Comparison of ENCODE assay signal across 28 cellular contexts in genomic region chr1:110425196-110425595, GRCh38. TPM values are rescaled to one million over a fixed set of nuclear protein-coding genes. Genes with fewer than 3 reads are reported as not detected.
DNase-seq lines count a peak whose midpoint lies in the region; ATAC-seq and TF ChIP-seq lines count a peak whose summit lies in the region.
"Had no signal": no experiment of that assay in that cellular context is flagged by ENCODE, and none has a peak within 500 bp of the region (broad histone marks: within the 10 kb centered on the region; RNA-seq: fewer than 3 reads in every experiment).

No MANE protein-coding gene starts in this region.

- no peak overlapping the region for H3K4me3 ChIP-seq in subcutaneous abdominal adipose tissue (ENCODE audit: low read depth in 1 of 5, low read length in 5 of 5)
- H3K4me3 ChIP-seq: coronary artery, prostate gland had no signal

- peaks cover 2% of the 10 kb centered on the region for H3K36me3 Mint-ChIP-seq in mesothelial cell of epicardium
- no peaks in the 10 kb centered on the region for H3K36me3 Mint-ChIP-seq in osteocyte (ENCODE audit: unreplicated experiment)
- H3K36me3 Mint-ChIP-seq in activated T-cell treated with anti-CD3 and anti-CD28 coated beads, Interleukin-2, amount 50 U/mL, for 4 hours (ENCODE audit: insufficient read depth): no peaks in the 10 kb centered on the region
- H3K36me3 Mint-ChIP-seq: activated naive CD4-positive, alpha-beta T cell treated with anti-CD3 and anti-CD28 coated beads, Interleukin-2, amount 10 ng/mL, durations not matched to agents 7 days and 5 days; CD4-positive, CD25-positive, alpha-beta regulatory T cell had no signal

- H3K4me1 Mint-ChIP-seq in mesothelial cell of epicardium (peaks cover 7% of the 10 kb centered on the region), osteocyte (ENCODE audit: unreplicated experiment) (peaks cover 2% of the 10 kb centered on the region)
- no peaks in the 10 kb centered on the region for H3K4me1 Mint-ChIP-seq in activated T-cell treated with anti-CD3 and anti-CD28 coated beads, Interleukin-2, amount 50 U/mL, for 4 hours (ENCODE audit: low read depth)
- H3K4me1 Mint-ChIP-seq: activated CD4-positive, alpha-beta T cell treated with anti-CD3 and anti-CD28 coated beads for 36 hours; CD4-positive, CD25-positive, alpha-beta regulatory T cell; stimulated activated naive B cell treated with anti-CD40 and anti-IgM and Interleukin-4, amounts not matched to agents 10 μg/mL and 1 μg/mL and 100 μg/mL, for 72 hours had no signal

- peaks cover 2% of the 10 kb centered on the region for H3K27me3 Mint-ChIP-seq in mesothelial cell of epicardium (ENCODE audit: low read depth)
- peaks cover 51% of the 10 kb centered on the region for H3K27me3 Mint-ChIP-seq in osteocyte (ENCODE audit: unreplicated experiment)
- H3K27me3 Mint-ChIP-seq in activated T-cell treated with anti-CD3 and anti-CD28 coated beads, Interleukin-2, amount 50 U/mL, for 4 hours (ENCODE audit: low read depth): peaks cover 3% of the 10 kb centered on the region

- no peaks in the 10 kb centered on the region for H3K9me3 ChIP-seq in subcutaneous abdominal adipose tissue (ENCODE audit: control insufficient read depth in 5 of 5, low read length in 5 of 5)
- H3K9me3 ChIP-seq: prostate gland had no signal

- TF ChIP-seq CTCF in mesothelial cell of epicardium (IDR thresholded peaks at IDR 0.05; ENCODE audit: unreplicated experiment): no peak
- no peak for TF ChIP-seq CTCF in osteocyte (IDR thresholded peaks at IDR 0.05)

- DNase-seq in NCI-H2227 (lab: John Stamatoyannopoulos, UW; ENCODE audit: unreplicated experiment): peak; percentile 22
- DNase-seq in NCI-H2227 treated with DMSO at 0.1 percent for 48 hours (lab: John Stamatoyannopoulos, UW): no peak
- no peak for DNase-seq in caudate nucleus (lab: John Stamatoyannopoulos, UW)
- DNase-seq in mesothelial cell of epicardium (ENCODE audit: low spot score in 2 of 2, unreplicated experiment in 2 of 2): no peak
- no peak for DNase-seq in stimulated activated CD4-positive, alpha-beta T cell treated with anti-CD3 and anti-CD28 coated beads, Interleukin-1b, Interleukin-23, amount 100 ng/mL, for 48 hours
- no peak for DNase-seq in osteocyte (ENCODE audit: extremely low spot score, unreplicated experiment)
- no peak for DNase-seq in activated T-cell treated with anti-CD3 and anti-CD28 coated beads, Interleukin-2, amount 50 U/mL, for 4 hours
- DNase-seq: activated CD4-positive, alpha-beta T cell treated with anti-CD3 and anti-CD28 coated beads for 36 hours; activated CD8-positive, alpha-beta T cell treated with anti-CD3 and anti-CD28 coated beads, Interleukin-2, amount 10 ng/mL, durations not matched to agents 7 days and 5 days; activated naive CD4-positive, alpha-beta T cell treated with anti-CD3 and anti-CD28 coated beads, Interleukin-2, amount 10 ng/mL, durations not matched to agents 7 days and 5 days; CD4-positive, CD25-positive, alpha-beta regulatory T cell; effector memory CD4-positive, alpha-beta T cell; Kasumi-1; mesendoderm; MV-4-11; NCI-H146; NK-92 treated with Interleukin-12 subunit alpha and Interleukin-12 subunit beta, amount 100 ng/mL, for 24 hours; stimulated activated naive B cell treated with anti-CD40 and anti-IgM and Interleukin-4, amounts not matched to agents 10 μg/mL and 1 μg/mL and 100 μg/mL, for 72 hours had no signal

- peak overlapping the region; percentile 64 for H3K27ac Mint-ChIP-seq in mesothelial cell of epicardium
- H3K27ac Mint-ChIP-seq in osteocyte (ENCODE audit: unreplicated experiment): no peak overlapping the region
- H3K27ac Mint-ChIP-seq: activated CD4-positive, alpha-beta T cell treated with anti-CD3 and anti-CD28 coated beads for 36 hours; activated CD8-positive, alpha-beta T cell treated with anti-CD3 and anti-CD28 coated beads, Interleukin-2, amount 10 ng/mL, durations not matched to agents 7 days and 5 days; activated naive CD4-positive, alpha-beta T cell treated with anti-CD3 and anti-CD28 coated beads, Interleukin-2, amount 10 ng/mL, durations not matched to agents 7 days and 5 days; activated T-helper 17 cell treated with anti-CD3 and anti-CD28 coated beads, Interleukin-2, amount 50 U/mL, for 72 hours; stimulated activated naive B cell treated with anti-CD40 and anti-IgM and Interleukin-4, amounts not matched to agents 10 μg/mL and 1 μg/mL and 100 μg/mL, for 72 hours had no signal

- no peak overlapping the region for H3K9ac ChIP-seq in subcutaneous abdominal adipose tissue (ENCODE audit: low read length in 5 of 5)

- H3K36me3 ChIP-seq in subcutaneous abdominal adipose tissue (ENCODE audit: control insufficient read depth in 5 of 5, insufficient read depth in 5 of 5, low read length in 5 of 5): no peaks in the 10 kb centered on the region
- H3K36me3 ChIP-seq: prostate gland had no signal

- H3K4me1 ChIP-seq in subcutaneous abdominal adipose tissue (ENCODE audit: control insufficient read depth in 5 of 5, insufficient read depth in 5 of 5, low read length in 5 of 5): peaks cover 0 to 46% (median 33%) of the 10 kb centered on the region in 5 donors
- H3K4me1 ChIP-seq: prostate gland had no signal

- peak overlapping the region; percentile 14 for H3K27ac ChIP-seq in caudate nucleus (ENCODE audit: low read depth, low read length)
- peak overlapping the region; percentile 69 for H3K27ac ChIP-seq in subcutaneous abdominal adipose tissue (ENCODE audit: low read depth, low read length)
- H3K27ac ChIP-seq: epithelial cell of prostate had no signal

- H3K4me3 Mint-ChIP-seq in mesothelial cell of epicardium (no peak overlapping the region), osteocyte (ENCODE audit: unreplicated experiment) (no peak overlapping the region)
- no peak overlapping the region for H3K4me3 Mint-ChIP-seq in activated T-cell treated with anti-CD3 and anti-CD28 coated beads, Interleukin-2, amount 50 U/mL, for 4 hours
- H3K4me3 Mint-ChIP-seq: activated CD4-positive, alpha-beta T cell treated with anti-CD3 and anti-CD28 coated beads for 36 hours; activated CD8-positive, alpha-beta T cell treated with anti-CD3 and anti-CD28 coated beads, Interleukin-2, amount 10 ng/mL, durations not matched to agents 7 days and 5 days; activated naive CD4-positive, alpha-beta T cell treated with anti-CD3 and anti-CD28 coated beads, Interleukin-2, amount 10 ng/mL, durations not matched to agents 7 days and 5 days; activated T-helper 17 cell treated with anti-CD3 and anti-CD28 coated beads, Interleukin-2, amount 50 U/mL, for 72 hours; CD4-positive, CD25-positive, alpha-beta regulatory T cell; stimulated activated naive B cell treated with anti-CD40 and anti-IgM and Interleukin-4, amounts not matched to agents 10 μg/mL and 1 μg/mL and 100 μg/mL, for 72 hours had no signal

- no peak for ATAC-seq in activated T-cell treated with anti-CD3 and anti-CD28 coated beads, Interleukin-2, amount 50 U/mL, for 4 hours
- ATAC-seq: activated CD4-positive, alpha-beta T cell treated with anti-CD3 and anti-CD28 coated beads for 36 hours; activated CD8-positive, alpha-beta T cell treated with anti-CD3 and anti-CD28 coated beads, Interleukin-2, amount 10 ng/mL, durations not matched to agents 7 days and 5 days; activated T-helper 17 cell treated with anti-CD3 and anti-CD28 coated beads, Interleukin-2, amount 50 U/mL, for 72 hours; HCT116; left lobe of liver; stimulated activated naive B cell treated with anti-CD40 and anti-IgM and Interleukin-4, amounts not matched to agents 10 μg/mL and 1 μg/mL and 100 μg/mL, for 72 hours had no signal

- H3K9me3 Mint-ChIP-seq in mesothelial cell of epicardium: peaks cover 12% of the 10 kb centered on the region
- no peaks in the 10 kb centered on the region for H3K9me3 Mint-ChIP-seq in osteocyte (ENCODE audit: unreplicated experiment)
- H3K9me3 Mint-ChIP-seq in activated T-cell treated with anti-CD3 and anti-CD28 coated beads, Interleukin-2, amount 50 U/mL, for 4 hours: no peaks in the 10 kb centered on the region
- H3K9me3 Mint-ChIP-seq: activated naive CD4-positive, alpha-beta T cell treated with anti-CD3 and anti-CD28 coated beads, Interleukin-2, amount 10 ng/mL, durations not matched to agents 7 days and 5 days; activated T-helper 17 cell treated with anti-CD3 and anti-CD28 coated beads, Interleukin-2, amount 50 U/mL, for 72 hours had no signal

- no peaks in the 10 kb centered on the region for H3K27me3 ChIP-seq in subcutaneous abdominal adipose tissue (ENCODE audit: control insufficient read depth in 5 of 5, insufficient read depth in 4 of 5, low read length in 5 of 5)

RNA-seq across cellular contexts. Expression of gene LAMTOR5, which starts 17.7 kb away (rescaled TPM):
- total RNA-seq in mesothelial cell of epicardium (96.5 to 106 TPM (median 97.8 TPM) in 3 replicates), osteocyte (125 and 127 TPM in 2 replicates)
- total RNA-seq in activated T-cell treated with anti-CD3 and anti-CD28 coated beads, Interleukin-2, amount 50 U/mL, for 4 hours: 100 to 1,000 TPM; 166 to 171 (median 170) TPM

RNA-seq across cellular contexts. Expression of gene PROK1, which starts 25.8 kb away (rescaled TPM):
- 0.69 to 1.3 TPM (median 0.95 TPM) in 3 replicates for total RNA-seq in mesothelial cell of epicardium
- total RNA-seq in osteocyte: not detected in 2 replicates
- total RNA-seq in activated T-cell treated with anti-CD3 and anti-CD28 coated beads, Interleukin-2, amount 50 U/mL, for 4 hours: not detected
- total RNA-seq: activated CD4-positive, alpha-beta T cell treated with anti-CD3 and anti-CD28 coated beads for 36 hours; activated CD8-positive, alpha-beta T cell treated with anti-CD3 and anti-CD28 coated beads, Interleukin-2, amount 10 ng/mL, durations not matched to agents 7 days and 5 days; activated T-helper 17 cell treated with anti-CD3 and anti-CD28 coated beads, Interleukin-2, amount 50 U/mL, for 72 hours; CD4-positive, CD25-positive, alpha-beta regulatory T cell; Daoy; glomerular endothelial cell; left lobe of liver; T-helper 2 cell treated with Interferon-gamma antibody and Interleukin-4, amounts not matched to agents 100 ng/mL and 5 ng/mL, for 36 hours had no signal

RNA-seq across cellular contexts. Expression of gene SLC16A4, which starts 34.4 kb away (rescaled TPM):
- total RNA-seq in mesothelial cell of epicardium: 13.7 to 14.4 TPM (median 13.7 TPM) in 3 replicates
- total RNA-seq in osteocyte: 25.8 and 26.3 TPM in 2 replicates
- total RNA-seq in activated T-cell treated with anti-CD3 and anti-CD28 coated beads, Interleukin-2, amount 50 U/mL, for 4 hours: under 1 TPM; 0.11 to 0.40 (median 0.28) TPM
- total RNA-seq: CD4-positive, CD25-positive, alpha-beta regulatory T cell had no signal

Comparison
In these comparisons a context has a peak if more than half of its experiments do, and no peak if none do; other contexts are left out.
1. RNA of gene SLC16A4, which starts 34.4 kb away (total RNA-seq): 25.8 to 26.3 TPM in osteocyte and 13.7 to 14.4 TPM in mesothelial cell of epicardium; 0.11 to 0.40 TPM in activated T-cell treated with anti-CD3 and anti-CD28 coated beads, Interleukin-2, amount 50 U/mL, for 4 hours; every median in the first group is over 10 times any median in the second.